13 cellular contexts compared by ENCODE assay signal in genomic region chr7:92259062-92259461, GRCh38. TPM values are rescaled to one million over a fixed set of nuclear protein-coding genes. Genes with fewer than 3 reads are reported as not detected.
DNase-seq lines count a peak whose midpoint lies in the region; ATAC-seq and TF ChIP-seq lines count a peak whose summit lies in the region.
"Had no signal": no experiment of that assay in that cellular context is flagged by ENCODE, and none has a peak within 500 bp of the region (broad histone marks: within the 10 kb centered on the region; RNA-seq: fewer than 3 reads in every experiment).

No MANE protein-coding gene starts in this region.

- POLR2A ChIA-PET in PC-9 (lab: Charles Lee; ENCODE audit: unreplicated experiment): no interaction called here
- POLR2A ChIA-PET in activated CD4-positive, alpha-beta memory T cell treated with anti-CD3 and anti-CD28 coated beads, Interleukin-2, amount 10 ng/mL, durations not matched to agents 7 days and 5 days (lab: Charles Lee): no interaction called here

- H3K4me1 ChIP-seq in left ventricle myocardium inferior: peaks cover 44% of the 10 kb centered on the region
- H3K4me1 ChIP-seq in PC-9 (replicated peaks; ENCODE audit: insufficient read depth): peaks cover 28% of the 10 kb centered on the region
- peaks cover 26% of the 10 kb centered on the region for H3K4me1 ChIP-seq in foreskin keratinocyte
- H3K4me1 ChIP-seq: Caco-2, HAP-1 had no signal

- H3F3A ChIP-seq in PC-9 (ENCODE audit: insufficient read depth, low read depth): peaks cover 23% of the 10 kb centered on the region

- no peaks in the 10 kb centered on the region for H3K27me3 Mint-ChIP-seq in activated CD4-positive, alpha-beta memory T cell treated with anti-CD3 and anti-CD28 coated beads, Interleukin-2, amount 10 ng/mL, durations not matched to agents 7 days and 5 days
- H3K27me3 Mint-ChIP-seq: CD4-positive, alpha-beta T cell had no signal

- no peak overlapping the region for H2AFZ ChIP-seq in PC-9
- H2AFZ ChIP-seq: GM23248 had no signal

- peaks cover 85% of the 10 kb centered on the region for H3K79me2 ChIP-seq in PC-9 (ENCODE audit: low read depth)

- BruUV-seq in PC-9 (replicated peaks; lab: Mats Ljungman, UMichigan): no TSS peak

- no peak overlapping the region for H3K27ac Mint-ChIP-seq in activated CD4-positive, alpha-beta memory T cell treated with anti-CD3 and anti-CD28 coated beads, Interleukin-2, amount 10 ng/mL, durations not matched to agents 7 days and 5 days
- H3K27ac Mint-ChIP-seq: CD4-positive, alpha-beta T cell had no signal

- H3K27ac ChIP-seq in left ventricle myocardium inferior (replicated peaks): no peak overlapping the region
- H3K27ac ChIP-seq in PC-9: peak overlapping the region; percentile 97
- H3K27ac ChIP-seq in foreskin keratinocyte: peak overlapping the region; percentile 70
- H3K27ac ChIP-seq: C4-2B, GM23248 had no signal

- TF ChIP-seq CTCF in left ventricle myocardium inferior (IDR thresholded peaks at IDR 0.05; ENCODE audit: borderline replicate concordance) (no peak), PC-9 (conservative IDR thresholded peaks at IDR 0.05) (no peak), foreskin keratinocyte (conservative IDR thresholded peaks at IDR 0.05) (no peak)

- peaks cover 6% of the 10 kb centered on the region for H3K4me1 Mint-ChIP-seq in activated CD4-positive, alpha-beta memory T cell treated with anti-CD3 and anti-CD28 coated beads, Interleukin-2, amount 10 ng/mL, durations not matched to agents 7 days and 5 days

- H3K9me3 ChIP-seq in left ventricle myocardium inferior (replicated peaks) (peaks cover 13% of the 10 kb centered on the region), PC-9 (ENCODE audit: insufficient read depth, low read depth) (peaks cover 14% of the 10 kb centered on the region)
- H3K9me3 ChIP-seq: HAP-1 had no signal

- H4K20me1 ChIP-seq in PC-9 (ENCODE audit: insufficient read depth): no peaks in the 10 kb centered on the region; the same call in 1 of the 2 replicates

- H3K27me3 ChIP-seq in left ventricle myocardium inferior (ENCODE audit: low read depth) (no peaks in the 10 kb centered on the region), PC-9 (ENCODE audit: insufficient read depth, low read depth) (no peaks in the 10 kb centered on the region), foreskin keratinocyte (no peaks in the 10 kb centered on the region)

- H3K9me3 Mint-ChIP-seq in activated CD4-positive, alpha-beta memory T cell treated with anti-CD3 and anti-CD28 coated beads, Interleukin-2, amount 10 ng/mL, durations not matched to agents 7 days and 5 days: peaks cover 5% of the 10 kb centered on the region
- H3K9me3 Mint-ChIP-seq: CD4-positive, alpha-beta T cell had no signal

- intact Hi-C loops in left ventricle myocardium superior (cut with micrococcal nuclease): no loop called here
- intact Hi-C loops in left ventricle myocardium inferior (cut with micrococcal nuclease): no loop called here
- intact Hi-C loops in PC-9 (cut with micrococcal nuclease; ENCODE audit: unreplicated experiment): no loop called here

- peak overlapping the region; percentile 75; the same call in 1 of the 2 replicates for H3K4me2 ChIP-seq in PC-9

- H3K9me2 ChIP-seq in PC-9 (ENCODE audit: insufficient read depth): peaks cover 4% of the 10 kb centered on the region

- no peak overlapping the region for H3K4me3 Mint-ChIP-seq in activated CD4-positive, alpha-beta memory T cell treated with anti-CD3 and anti-CD28 coated beads, Interleukin-2, amount 10 ng/mL, durations not matched to agents 7 days and 5 days
- H3K4me3 Mint-ChIP-seq: CD4-positive, alpha-beta T cell had no signal

- peaks cover 2% of the 10 kb centered on the region for H3K36me3 ChIP-seq in left ventricle myocardium inferior
- H3K36me3 ChIP-seq in PC-9 (ENCODE audit: low read depth): peaks cover 20% of the 10 kb centered on the region
- H3K36me3 ChIP-seq: HAP-1 had no signal

- DNase-seq in left ventricle myocardium superior (no peak), left ventricle myocardium inferior (no peak), PC-9 (no peak), foreskin keratinocyte (no peak), NOMO-1 treated with dmso at 0.1 percent for 144 hours (lab: John Stamatoyannopoulos, UW; ENCODE audit: unreplicated experiment) (no peak)
- DNase-seq in activated CD4-positive, alpha-beta memory T cell treated with anti-CD3 and anti-CD28 coated beads, Interleukin-2, amount 10 ng/mL, durations not matched to agents 7 days and 5 days: no peak
- no peak for DNase-seq in activated CD4-positive, alpha-beta T cell treated with anti-CD3 and anti-CD28 coated beads for 48 hours
- DNase-seq: AML-193; Caco-2; CD4-positive, alpha-beta T cell; GM23248 had no signal

- ATAC-seq in left ventricle myocardium superior: peak; percentile 86
- ATAC-seq in foreskin keratinocyte: no peak

- CTCF ChIA-PET in PC-9 (lab: Charles Lee): no interaction called here
- CTCF ChIA-PET in activated CD4-positive, alpha-beta memory T cell treated with anti-CD3 and anti-CD28 coated beads, Interleukin-2, amount 10 ng/mL, durations not matched to agents 7 days and 5 days (lab: Charles Lee): no interaction called here

- H3K4me3 ChIP-seq in left ventricle myocardium inferior (no peak overlapping the region), PC-9 (no peak overlapping the region)
- H3K4me3 ChIP-seq: GM23248, HAP-1 had no signal

- H3K36me3 Mint-ChIP-seq in activated CD4-positive, alpha-beta memory T cell treated with anti-CD3 and anti-CD28 coated beads, Interleukin-2, amount 10 ng/mL, durations not matched to agents 7 days and 5 days (ENCODE audit: low read depth): peaks cover 32% of the 10 kb centered on the region

RNA-seq across cellular contexts. Expression of gene ANKIB1, which starts 13.3 kb away (rescaled TPM):
- 39.3 TPM for total RNA-seq in left ventricle myocardium superior
- total RNA-seq in left ventricle myocardium inferior: 49.9 TPM
- 78.2 and 116 TPM in 2 replicates for total RNA-seq in PC-9 (2021)
- 34.7 and 35.5 TPM in 2 replicates for total RNA-seq in foreskin keratinocyte
- 6.1 and 6.4 TPM in 2 replicates for polyA plus RNA-seq in foreskin keratinocyte
- 10 to 100 TPM; 65.1 to 70.2 TPM for total RNA-seq in activated CD4-positive, alpha-beta memory T cell treated with anti-CD3 and anti-CD28 coated beads, Interleukin-2, amount 10 ng/mL, durations not matched to agents 7 days and 5 days

RNA-seq across cellular contexts. Expression of gene KRIT1, which starts 13.3 kb away (rescaled TPM):
- total RNA-seq in left ventricle myocardium superior: 23.9 TPM
- 30.7 TPM for total RNA-seq in left ventricle myocardium inferior
- 46.6 and 52.6 TPM in 2 replicates for total RNA-seq in PC-9 (2021)
- total RNA-seq in foreskin keratinocyte: 27.0 and 30.3 TPM in 2 replicates
- polyA plus RNA-seq in foreskin keratinocyte: 7.6 and 8.5 TPM in 2 replicates
- 10 to 100 TPM; 39.5 to 42.4 TPM for total RNA-seq in activated CD4-positive, alpha-beta memory T cell treated with anti-CD3 and anti-CD28 coated beads, Interleukin-2, amount 10 ng/mL, durations not matched to agents 7 days and 5 days
